Comparison of ENCODE assay signal across 8 cellular contexts in genomic region chr10:48606530-48607355, GRCh38. TPM values are rescaled to one million over a fixed set of nuclear protein-coding genes. Genes with fewer than 3 reads are reported as not detected.
DNase-seq lines count a peak whose midpoint lies in the region; ATAC-seq and TF ChIP-seq lines count a peak whose summit lies in the region.

No MANE protein-coding gene starts in this region.

- H3K4me2 ChIP-seq in PC-3 (ENCODE audit: low read length) (peak overlapping the region; percentile 62), neuronal stem cell (ENCODE audit: insufficient read depth, low read length, poor library complexity, severe bottlenecking) (no peak overlapping the region)

- no peaks in the 10 kb centered on the region; the same call in none of the 2 replicates for H4K20me1 ChIP-seq in PC-3 (ENCODE audit: low read length)

- no peak overlapping the region for H4K8ac ChIP-seq in neuronal stem cell (ENCODE audit: low read depth, low read length)

- no peak overlapping the region for H3K4me3 Mint-ChIP-seq in activated T-cell treated with anti-CD3 and anti-CD28 coated beads, Interleukin-2, amount 50 U/mL, for 72 hours

- peaks cover 30% of the 10 kb centered on the region for H3K79me2 ChIP-seq in PC-3 (ENCODE audit: low read length)

- peak; percentile 61 for ATAC-seq in PC-3
- no peak for ATAC-seq in activated T-cell treated with anti-CD3 and anti-CD28 coated beads, Interleukin-2, amount 50 U/mL, for 72 hours (replicated peaks in 1 of 2)

- no peak overlapping the region for H4K91ac ChIP-seq in neuronal stem cell (ENCODE audit: low read depth, low read length, poor library complexity)

- H2AFZ ChIP-seq in PC-3 (ENCODE audit: low read length) (no peak overlapping the region), neuronal stem cell (ENCODE audit: low read length) (no peak overlapping the region)

- no peaks in the 10 kb centered on the region for H3K79me1 ChIP-seq in neuronal stem cell (ENCODE audit: low read depth, low read length)

- H2BK120ac ChIP-seq in neuronal stem cell (ENCODE audit: low read depth, low read length), result no peak overlapping the region

- no peak overlapping the region for H2BK5ac ChIP-seq in neuronal stem cell (ENCODE audit: low read length)

- H3K4ac ChIP-seq in neuronal stem cell (ENCODE audit: low read length), result no peak overlapping the region

- no peaks in the 10 kb centered on the region for H3K36me3 Mint-ChIP-seq in activated T-cell treated with anti-CD3 and anti-CD28 coated beads, Interleukin-2, amount 50 U/mL, for 72 hours (ENCODE audit: insufficient read depth in 2 of 2)

- H2BK15ac ChIP-seq in neuronal stem cell (ENCODE audit: low read length), result no peak overlapping the region

- no peak overlapping the region for H3K14ac ChIP-seq in neuronal stem cell (ENCODE audit: low read length)

- H3K9me3 ChIP-seq in PC-3 (ENCODE audit: low read length), result no peaks in the 10 kb centered on the region
- peaks cover 0 to 2% of the 10 kb centered on the region in 2 donors for H3K9me3 ChIP-seq in neuronal stem cell (replicated peaks in 1 of 2; ENCODE audit: control insufficient read depth in 2 of 2, insufficient read depth in 1 of 2, low read depth in 1 of 2, low read length in 2 of 2)
- H3K9me3 ChIP-seq in BE2C, result no peaks in the 10 kb centered on the region

- no peak overlapping the region for H2AK5ac ChIP-seq in neuronal stem cell (ENCODE audit: low read depth, low read length)

- H3K9ac ChIP-seq in PC-3 (ENCODE audit: low read length), result peak overlapping the region; percentile 3; the same call in 1 of the 2 replicates
- H3K9ac ChIP-seq in neuronal stem cell (ENCODE audit: low read depth, low read length, poor library complexity), result peak overlapping the region; percentile 5

- POLR2A ChIA-PET in PC-3 (lab: Charles Lee; ENCODE audit: unreplicated experiment), result no interaction called here

- no peak overlapping the region for H2BK12ac ChIP-seq in neuronal stem cell (ENCODE audit: low read length)

- TF ChIP-seq CTCF in PC-3 (conservative IDR thresholded peaks at IDR 0.05; ENCODE audit: low read depth, low read length) (no peak), BE2C (IDR thresholded peaks at IDR 0.05; ENCODE audit: low read depth, low read length) (no peak)

- peaks cover 47% of the 10 kb centered on the region for H3K27me3 Mint-ChIP-seq in activated T-cell treated with anti-CD3 and anti-CD28 coated beads, Interleukin-2, amount 50 U/mL, for 72 hours (ENCODE audit: low read depth)

- H3K9me3 Mint-ChIP-seq in activated T-cell treated with anti-CD3 and anti-CD28 coated beads, Interleukin-2, amount 50 U/mL, for 72 hours, result no peaks in the 10 kb centered on the region

- CTCF ChIA-PET in PC-3 (lab: Charles Lee), result interaction anchor here (0.9 to 3.3 kb wide), 2 partner anchors 49 to 52 kb away, joined by 3 to 60 read pairs; no protein-coding TSS in a partner anchor

- no peak overlapping the region for H3K23ac ChIP-seq in neuronal stem cell (ENCODE audit: low read depth, low read length, poor library complexity)

- H3K36me3 ChIP-seq in PC-3 (ENCODE audit: low read depth, low read length) (no peaks in the 10 kb centered on the region), neuronal stem cell (replicated peaks in 1 of 2; ENCODE audit: control insufficient read depth in 2 of 2, insufficient read depth in 2 of 2, low read length in 2 of 2) (no peaks in the 10 kb centered on the region), BE2C (no peaks in the 10 kb centered on the region)

- no peaks in the 10 kb centered on the region for H3K9me2 ChIP-seq in PC-3 (replicated peaks; ENCODE audit: low read length)

- intact Hi-C loops in PC-3 (cut with micrococcal nuclease), result no loop called here

- H3K4me1 Mint-ChIP-seq in activated T-cell treated with anti-CD3 and anti-CD28 coated beads, Interleukin-2, amount 50 U/mL, for 72 hours (ENCODE audit: low read depth), result no peaks in the 10 kb centered on the region

- H3K4me3 ChIP-seq in PC-3 (ENCODE audit: low read length) (no peak overlapping the region; the same call in 1 of the 2 replicates), neuronal stem cell (ENCODE audit: low read length in 2 of 2) (no peak overlapping the region), BE2C (ENCODE audit: low read depth, low read length) (no peak overlapping the region)

- H3K27me3 ChIP-seq in PC-3 (ENCODE audit: low read length) (no peaks in the 10 kb centered on the region), neuronal stem cell (ENCODE audit: control insufficient read depth in 3 of 3, insufficient read depth in 3 of 3, low read depth in 1 of 3, low read length in 3 of 3) (peaks cover 0 to 26% (median 16%) of the 10 kb centered on the region in 3 experiments), BE2C (peaks cover 5% of the 10 kb centered on the region; the same call in 1 of the 2 replicates)

- BruUV-seq in PC-3 (replicated peaks; lab: Mats Ljungman, UMichigan), result no TSS peak

- no CpG with 5 or more reads among the region's 8 CpGs for WGBS in neuronal stem cell (ENCODE audit: extremely low coverage in 2 of 2, insufficient read length in 2 of 2, insufficient replicate concordance in 1 of 2), 2 donors

- H3F3A ChIP-seq in PC-3 (ENCODE audit: low read length, unreplicated experiment), result no peaks in the 10 kb centered on the region

- H3K27ac ChIP-seq in PC-3 (ENCODE audit: low read length) (peak overlapping the region; percentile 67), epithelial cell of prostate (peak overlapping the region; percentile 71), neuronal stem cell (replicated peaks; ENCODE audit: low read length) (no peak overlapping the region)

- no peak overlapping the region for H3K27ac Mint-ChIP-seq in activated T-cell treated with anti-CD3 and anti-CD28 coated beads, Interleukin-2, amount 50 U/mL, for 72 hours

- no peak overlapping the region for H3K18ac ChIP-seq in neuronal stem cell (ENCODE audit: low read length)

- DNase-seq in CD1c-positive myeloid dendritic cell (ENCODE audit: extremely low spot score), result peak; percentile 83
- peak; percentile 99 for DNase-seq in PC-3
- peak; percentile 59 for DNase-seq in epithelial cell of prostate (ENCODE audit: low read depth, low spot score)
- no peak for DNase-seq in neuronal stem cell (ENCODE audit: low spot score)
- no peak for DNase-seq in RPMI8226
- no peak for DNase-seq in activated T-cell treated with anti-CD3 and anti-CD28 coated beads, Interleukin-2, amount 50 U/mL, for 72 hours
- no peak for DNase-seq in cerebellar cortex (ENCODE audit: low spot score)
- no peak for DNase-seq in BE2C

- H3K4me1 ChIP-seq in PC-3 (ENCODE audit: insufficient read depth, low read length) (peaks cover 60% of the 10 kb centered on the region), neuronal stem cell (ENCODE audit: control insufficient read depth in 2 of 2, insufficient read depth in 1 of 2, low read depth in 1 of 2, low read length in 2 of 2) (peaks cover 0 to 11% of the 10 kb centered on the region in 2 donors), BE2C (no peaks in the 10 kb centered on the region)

RNA-seq across cellular contexts. Expression of gene ARHGAP22, which starts 1.9 kb away (rescaled TPM):
- total RNA-seq in PC-3 (2014; rRNA removed), result 12.2 and 14.9 TPM in 2 replicates
- 4.5 TPM for polyA plus RNA-seq in neuronal stem cell (2013, experiment 1 of 2)
- 4.7 TPM for polyA plus RNA-seq in neuronal stem cell (2013, experiment 2 of 2)
- total RNA-seq in activated T-cell treated with anti-CD3 and anti-CD28 coated beads, Interleukin-2, amount 50 U/mL, for 72 hours, result not detected
- 5.8 TPM for polyA plus RNA-seq in BE2C (2012; ENCODE audit: insufficient read depth, insufficient read length, low read depth)

Comparison
In these comparisons a context has a peak if more than half of its experiments do, and no peak if none do; other contexts are left out.
1. DNase-seq: peak in CD1c-positive myeloid dendritic cell (single experiment), PC-3 (single experiment) and epithelial cell of prostate (single experiment); none in neuronal stem cell (single experiment), RPMI8226 (single experiment), activated T-cell treated with anti-CD3 and anti-CD28 coated beads, Interleukin-2, amount 50 U/mL, for 72 hours (0 of 2), cerebellar cortex (single experiment) and BE2C (single experiment).
2. RNA of gene ARHGAP22, which starts 1.9 kb away (total RNA-seq): 12.2 to 14.9 TPM in PC-3; not detected in activated T-cell treated with anti-CD3 and anti-CD28 coated beads, Interleukin-2, amount 50 U/mL, for 72 hours; every median in the first group is over 10 times any median in the second.